In genomic region chr1:52359676-52360594, GRCh38 we compare ENCODE assay signal across 19 cellular contexts. TPM values are rescaled to one million over a fixed set of nuclear protein-coding genes. Genes with fewer than 3 reads are reported as not detected.
A peak's percentile ranks its signal among the peaks of the same experiment; 100 is the strongest.
DNase-seq lines count a peak whose midpoint lies in the region; ATAC-seq, FAIRE-seq and TF ChIP-seq lines count a peak whose summit lies in the region.
"Had no signal": no experiment of that assay in that cellular context is flagged by ENCODE, and none has a peak within 500 bp of the region (broad histone marks: within the 10 kb centered on the region; RNA-seq: fewer than 3 reads in every experiment).

No MANE protein-coding gene starts in this region.

- no peak overlapping the region for H4K5ac ChIP-seq in H1 (ENCODE audit: insufficient read length, low read depth, low read length)

- ATAC-seq in activated CD4-positive, alpha-beta T cell treated with anti-CD3 and anti-CD28 coated beads for 36 hours = no peak
- ATAC-seq: HCT116, Panc1 had no signal

- H3K4me2 ChIP-seq in OCI-LY7 (ENCODE audit: low read length) = no peak overlapping the region
- no peak overlapping the region for H3K4me2 ChIP-seq in H1 (ENCODE audit: insufficient read depth in 1 of 2, low read depth in 2 of 2, low read length in 2 of 2)
- H3K4me2 ChIP-seq in neuronal stem cell (ENCODE audit: insufficient read depth, low read length, poor library complexity, severe bottlenecking) = no peak overlapping the region

- POLR2A ChIA-PET in activated CD4-positive, alpha-beta T cell treated with anti-CD3 and anti-CD28 coated beads, Interleukin-2, amount 10 ng/mL, durations not matched to agents 7 days and 5 days (lab: Charles Lee) = no interaction called here
- POLR2A ChIA-PET in activated CD4-positive, alpha-beta T cell treated with anti-CD3 and anti-CD28 coated beads for 36 hours (lab: Charles Lee) = interaction anchor here (0.6 kb wide), 1 partner anchor 131 kb away, joined by 3 read pairs; no protein-coding TSS in a partner anchor
- POLR2A ChIA-PET in OCI-LY7 (lab: Charles Lee) = no interaction called here
- POLR2A ChIA-PET in H1 (lab: Charles Lee; ENCODE audit: partially characterized antibody) = interaction anchor here (0.6 to 2.4 kb wide), 6 partner anchors 8 to 315 kb away, joined by 3 to 9 read pairs (median 3); no protein-coding TSS in a partner anchor

- H3K18ac ChIP-seq in H1 (ENCODE audit: extremely low read depth, low read length) = no peak overlapping the region
- H3K18ac ChIP-seq in neuronal stem cell (ENCODE audit: low read length) = no peak overlapping the region

- no peak overlapping the region for H3K9ac ChIP-seq in H1 (replicated peaks in 1 of 4; ENCODE audit: extremely low read depth in 1 of 4, low read depth in 3 of 4, low read length in 3 of 4)
- no peak overlapping the region for H3K9ac ChIP-seq in neuronal stem cell (ENCODE audit: low read depth, low read length, poor library complexity)

- H3K27ac ChIP-seq in OCI-LY7 (ENCODE audit: low read depth, low read length, poor library complexity, severe bottlenecking) (no peak overlapping the region), H1 (ENCODE audit: low read depth, low read length) (no peak overlapping the region), neuronal stem cell (replicated peaks; ENCODE audit: low read length) (no peak overlapping the region)
- H3K27ac ChIP-seq: C4-2B had no signal

- H3K14ac ChIP-seq in H1 (ENCODE audit: insufficient read length) = no peak overlapping the region
- H3K14ac ChIP-seq in neuronal stem cell (ENCODE audit: low read length) = peak overlapping the region; percentile 10

- H3K36me3 Mint-ChIP-seq in activated CD4-positive, alpha-beta T cell treated with anti-CD3 and anti-CD28 coated beads, Interleukin-2, amount 10 ng/mL, durations not matched to agents 7 days and 5 days (ENCODE audit: low read depth) = peaks cover 71% of the 10 kb centered on the region
- peaks cover 61% of the 10 kb centered on the region for H3K36me3 Mint-ChIP-seq in activated CD4-positive, alpha-beta T cell treated with anti-CD3 and anti-CD28 coated beads for 36 hours (ENCODE audit: low read depth)

- peaks cover 7% of the 10 kb centered on the region for H3K4me1 ChIP-seq in OCI-LY7 (ENCODE audit: insufficient read depth, low read length, poor library complexity, severe bottlenecking)
- peaks cover 0 to 5% (median 2%) of the 10 kb centered on the region in 4 experiments; a peak in 5 of 7 replicates for H3K4me1 ChIP-seq in H1 (replicated peaks in 1 of 4; ENCODE audit: control insufficient read depth in 3 of 4, insufficient read depth in 4 of 4, low read length in 3 of 4)
- H3K4me1 ChIP-seq in neuronal stem cell (ENCODE audit: control insufficient read depth in 2 of 2, insufficient read depth in 1 of 2, low read depth in 1 of 2, low read length in 2 of 2) = peaks cover 1 to 5% of the 10 kb centered on the region in 2 donors

- FAIRE-seq in H1 (lab: Jason Lieb, UNC) = no peak
- FAIRE-seq: D721Med had no signal

- H3K23me2 ChIP-seq in H1 (ENCODE audit: low read depth, low read length) = peaks cover 1% of the 10 kb centered on the region

- peak in 1 of 2 experiments; percentile 20; a peak in 1 of 4 replicates for TF ChIP-seq RAD21 in H1 (IDR thresholded peaks at IDR 0.05 in 1 of 2, conservative IDR thresholded peaks at IDR 0.05 in 1 of 2; ENCODE audit: low read depth in 2 of 2, low read length in 2 of 2)

- H2BK20ac ChIP-seq in H1 (ENCODE audit: low read length) = no peak overlapping the region

- H4K91ac ChIP-seq in H1 (replicated peaks; ENCODE audit: insufficient read length, low read length) (no peak overlapping the region), neuronal stem cell (ENCODE audit: low read depth, low read length, poor library complexity) (no peak overlapping the region)

- TF ChIP-seq POLR2A in H1 (IDR thresholded peaks at IDR 0.05; ENCODE audit: control extremely low read depth in 1 of 2, low read depth in 2 of 2, low read length in 2 of 2) = no peak

- TF ChIP-seq CTCF in OCI-LY7 (conservative IDR thresholded peaks at IDR 0.05; ENCODE audit: low read length) = peak; percentile 29; the same call in 1 of the 2 replicates
- peak; percentile 4 to 16 (median 13); a peak in 3 of 4 replicates for TF ChIP-seq CTCF in H1 (IDR thresholded peaks at IDR 0.05; ENCODE audit: control extremely low read depth in 1 of 3, insufficient read depth in 1 of 3, low read depth in 1 of 3, low read length in 3 of 3)

- H3K23ac ChIP-seq in H1 (ENCODE audit: insufficient read length) (no peak overlapping the region), neuronal stem cell (ENCODE audit: low read depth, low read length, poor library complexity) (peak overlapping the region; percentile 35)

- no peak overlapping the region for H3K4me3 Mint-ChIP-seq in activated CD4-positive, alpha-beta T cell treated with anti-CD3 and anti-CD28 coated beads, Interleukin-2, amount 10 ng/mL, durations not matched to agents 7 days and 5 days
- H3K4me3 Mint-ChIP-seq in activated CD4-positive, alpha-beta T cell treated with anti-CD3 and anti-CD28 coated beads for 36 hours = no peak overlapping the region

- CTCF ChIA-PET in activated CD4-positive, alpha-beta T cell treated with anti-CD3 and anti-CD28 coated beads, Interleukin-2, amount 10 ng/mL, durations not matched to agents 7 days and 5 days (lab: Charles Lee) = no interaction called here
- CTCF ChIA-PET in activated CD4-positive, alpha-beta T cell treated with anti-CD3 and anti-CD28 coated beads for 36 hours (lab: Charles Lee) = interaction anchor here (0.6 kb wide), 1 partner anchor 46 kb away, joined by 3 read pairs; no protein-coding TSS in a partner anchor
- CTCF ChIA-PET in OCI-LY7 (lab: Charles Lee; ENCODE audit: unreplicated experiment) = no interaction called here
- CTCF ChIA-PET in H1 (lab: Charles Lee; ENCODE audit: partially characterized antibody) = interaction anchor here (0.6 to 2.0 kb wide), 5 partner anchors 9 to 1437 kb away, joined by 3 to 9 read pairs (median 4); no protein-coding TSS in a partner anchor

- peaks cover 6% of the 10 kb centered on the region for H3K79me2 ChIP-seq in OCI-LY7 (ENCODE audit: insufficient read depth, low read depth, low read length)
- H3K79me2 ChIP-seq in H1 (ENCODE audit: control insufficient read depth in 1 of 2, insufficient read depth in 2 of 2, low read length in 2 of 2) = peaks cover 0 to 4% of the 10 kb centered on the region in 2 experiments; a peak in 1 of 4 replicates

- peaks cover 9% of the 10 kb centered on the region; the same call in 1 of the 2 replicates for H3K79me1 ChIP-seq in H1 (ENCODE audit: low read depth, low read length)
- H3K79me1 ChIP-seq in neuronal stem cell (ENCODE audit: low read depth, low read length) = peaks cover 7% of the 10 kb centered on the region

- peaks cover 91% of the 10 kb centered on the region for H3K36me3 ChIP-seq in OCI-LY7 (ENCODE audit: insufficient read depth, low read length)
- H3K36me3 ChIP-seq in H1 (ENCODE audit: control insufficient read depth in 2 of 4, insufficient read depth in 4 of 4, low read length in 3 of 4) = peaks cover 20 to 71% (median 58%) of the 10 kb centered on the region in 4 experiments; a peak in 6 of 8 replicates
- H3K36me3 ChIP-seq in neuronal stem cell (replicated peaks in 1 of 2; ENCODE audit: control insufficient read depth in 2 of 2, insufficient read depth in 2 of 2, low read length in 2 of 2) = peaks cover 74 to 94% of the 10 kb centered on the region in 2 donors

- no peak overlapping the region for H3K56ac ChIP-seq in H1 (replicated peaks; ENCODE audit: insufficient read length, low read depth, low read length)

- H2AK5ac ChIP-seq in H1 (ENCODE audit: low read depth, low read length) (no peak overlapping the region), neuronal stem cell (ENCODE audit: low read depth, low read length) (no peak overlapping the region)

- H2BK5ac ChIP-seq in H1 (ENCODE audit: low read depth, low read length) (no peak overlapping the region), neuronal stem cell (ENCODE audit: low read length) (no peak overlapping the region)

- H2BK12ac ChIP-seq in H1 (ENCODE audit: low read depth, low read length) (no peak overlapping the region), neuronal stem cell (ENCODE audit: low read length) (no peak overlapping the region)

- whole genome bisulfite sequencing in H1 (ENCODE audit: extremely low coverage in 1 of 2, insufficient coverage in 1 of 2, insufficient read length in 1 of 2, insufficient replicate concordance in 2 of 2, low coverage in 1 of 2, low lambda C conversion rate in 2 of 2, missing lambda C conversion rate in 1 of 2), 2 experiments = 94% methylated on average over 24 of the region's 24 CpGs; no CpG with 5 or more reads in 1 of the 2 experiments
- WGBS in neuronal stem cell (ENCODE audit: extremely low coverage in 2 of 2, insufficient read length in 2 of 2, insufficient replicate concordance in 1 of 2), 2 donors = no CpG with 5 or more reads among the region's 24 CpGs

- H4K20me1 ChIP-seq in OCI-LY7 (ENCODE audit: insufficient read depth, low read length) (no peaks in the 10 kb centered on the region), H1 (replicated peaks in 1 of 2; ENCODE audit: control insufficient read depth in 1 of 2, insufficient read depth in 2 of 2, low read length in 2 of 2) (peaks cover 3 to 11% of the 10 kb centered on the region in 2 experiments)

- DNase-seq in activated CD4-positive, alpha-beta T cell treated with anti-CD3 and anti-CD28 coated beads, Interleukin-2, amount 10 ng/mL, durations not matched to agents 7 days and 5 days = no peak
- DNase-seq in activated CD4-positive, alpha-beta T cell treated with anti-CD3 and anti-CD28 coated beads for 36 hours = no peak
- DNase-seq in OCI-LY7 (ENCODE audit: low spot score) (no peak), H1 (ENCODE audit: low read depth in 1 of 2, low spot score in 2 of 2) (no peak), neuronal stem cell (ENCODE audit: low spot score) (no peak), AG20443 (ENCODE audit: low spot score) (no peak), NCI-H2196 treated with DMSO at 0.1 percent for 48 hours (lab: John Stamatoyannopoulos, UW; ENCODE audit: unreplicated experiment) (no peak), activated gamma-delta T cell treated with Interleukin-2 at 50 U/mL for 16 hours (no peak)
- DNase-seq: DMS79, NCI-H1092, NCI-H1436, NCI-H187 treated with DMSO at 0.1 percent for 48 hours, NCI-H226, NCI-H510A treated with DMSO at 0.1 percent for 48 hours, NCI-H748 treated with DMSO at 0.1 percent for 48 hours had no signal

- H3K9me2 ChIP-seq in OCI-LY7 (ENCODE audit: insufficient read depth, low read length) = no peaks in the 10 kb centered on the region

- no peak overlapping the region for H2BK120ac ChIP-seq in H1 (replicated peaks; ENCODE audit: low read depth, low read length)
- H2BK120ac ChIP-seq in neuronal stem cell (ENCODE audit: low read depth, low read length) = no peak overlapping the region

- H3K27me3 ChIP-seq in H1 (replicated peaks in 1 of 4; ENCODE audit: control insufficient read depth in 3 of 4, extremely low read depth in 1 of 4, insufficient read depth in 3 of 4, low read length in 3 of 4) = no peaks in the 10 kb centered on the region
- H3K27me3 ChIP-seq in neuronal stem cell (ENCODE audit: control insufficient read depth in 3 of 3, insufficient read depth in 3 of 3, low read depth in 1 of 3, low read length in 3 of 3) = no peaks in the 10 kb centered on the region

- no peak overlapping the region for H4K8ac ChIP-seq in H1 (ENCODE audit: extremely low read depth, insufficient read depth, low read length)
- H4K8ac ChIP-seq in neuronal stem cell (ENCODE audit: low read depth, low read length) = no peak overlapping the region

- peak overlapping the region; percentile 41 for H3K27ac Mint-ChIP-seq in activated CD4-positive, alpha-beta T cell treated with anti-CD3 and anti-CD28 coated beads, Interleukin-2, amount 10 ng/mL, durations not matched to agents 7 days and 5 days
- no peak overlapping the region for H3K27ac Mint-ChIP-seq in activated CD4-positive, alpha-beta T cell treated with anti-CD3 and anti-CD28 coated beads for 36 hours

- H3K9me3 ChIP-seq in OCI-LY7 (ENCODE audit: low read length) (no peaks in the 10 kb centered on the region), H1 (ENCODE audit: insufficient read depth in 2 of 2, low read depth in 1 of 2, low read length in 1 of 2) (no peaks in the 10 kb centered on the region), neuronal stem cell (replicated peaks in 1 of 2; ENCODE audit: control insufficient read depth in 2 of 2, insufficient read depth in 1 of 2, low read depth in 1 of 2, low read length in 2 of 2) (no peaks in the 10 kb centered on the region)

- H2BK15ac ChIP-seq in H1 (ENCODE audit: low read length) (no peak overlapping the region), neuronal stem cell (ENCODE audit: low read length) (no peak overlapping the region)

- H3K4ac ChIP-seq in H1 (replicated peaks; ENCODE audit: insufficient read length, low read depth, low read length) (no peak overlapping the region), neuronal stem cell (ENCODE audit: low read length) (no peak overlapping the region)

- no peak overlapping the region for H3K4me3 ChIP-seq in OCI-LY7 (ENCODE audit: low read depth, low read length, poor library complexity, severe bottlenecking)
- H3K4me3 ChIP-seq in H1 (ENCODE audit: extremely low read depth in 1 of 4, insufficient read depth in 2 of 4, low read depth in 3 of 4, low read length in 4 of 4) = no peak overlapping the region
- H3K4me3 ChIP-seq in neuronal stem cell (ENCODE audit: low read length in 2 of 2) = no peak overlapping the region

- no peaks in the 10 kb centered on the region for H3K9me3 Mint-ChIP-seq in activated CD4-positive, alpha-beta T cell treated with anti-CD3 and anti-CD28 coated beads, Interleukin-2, amount 10 ng/mL, durations not matched to agents 7 days and 5 days
- H3K9me3 Mint-ChIP-seq in activated CD4-positive, alpha-beta T cell treated with anti-CD3 and anti-CD28 coated beads for 36 hours (ENCODE audit: low read depth) = no peaks in the 10 kb centered on the region

- peaks cover 25% of the 10 kb centered on the region for H3K4me1 Mint-ChIP-seq in activated CD4-positive, alpha-beta T cell treated with anti-CD3 and anti-CD28 coated beads, Interleukin-2, amount 10 ng/mL, durations not matched to agents 7 days and 5 days
- peaks cover 22% of the 10 kb centered on the region for H3K4me1 Mint-ChIP-seq in activated CD4-positive, alpha-beta T cell treated with anti-CD3 and anti-CD28 coated beads for 36 hours

- intact Hi-C loops in activated CD4-positive, alpha-beta T cell treated with anti-CD3 and anti-CD28 coated beads for 36 hours (cut with DNase I, micrococcal nuclease) = loop anchor here in 1 of 2 experiments (10.0 kb wide), 1 partner anchor 835 kb away; the partner anchor contains the start of gene CPT2
- intact Hi-C loops in OCI-LY7 (cut with micrococcal nuclease; ENCODE audit: unreplicated experiment) = no loop called here

- no peak for TF ChIP-seq EP300 in H1 (IDR thresholded peaks at IDR 0.05; ENCODE audit: borderline replicate concordance in 1 of 2, low read depth in 2 of 2, low read length in 2 of 2)

- BruUV-seq in OCI-LY7 (replicated peaks; lab: Mats Ljungman, UMichigan) = no TSS peak

- no peaks in the 10 kb centered on the region for H3K27me3 Mint-ChIP-seq in activated CD4-positive, alpha-beta T cell treated with anti-CD3 and anti-CD28 coated beads, Interleukin-2, amount 10 ng/mL, durations not matched to agents 7 days and 5 days
- H3K27me3 Mint-ChIP-seq in activated CD4-positive, alpha-beta T cell treated with anti-CD3 and anti-CD28 coated beads for 36 hours = no peaks in the 10 kb centered on the region

- H2AFZ ChIP-seq in OCI-LY7 (ENCODE audit: low read length) = no peak overlapping the region
- H2AFZ ChIP-seq in H1 (ENCODE audit: low read length) = no peak overlapping the region
- no peak overlapping the region for H2AFZ ChIP-seq in neuronal stem cell (ENCODE audit: low read length)

RNA-seq across cellular contexts. Expression of gene CC2D1B, which starts 6.1 kb away (rescaled TPM):
- total RNA-seq in activated CD4-positive, alpha-beta T cell treated with anti-CD3 and anti-CD28 coated beads, Interleukin-2, amount 10 ng/mL, durations not matched to agents 7 days and 5 days = 10 to 100 TPM; 58.8 to 60.1 TPM
- 10 to 100 TPM; 22.6 to 25.3 TPM for total RNA-seq in activated CD4-positive, alpha-beta T cell treated with anti-CD3 and anti-CD28 coated beads for 36 hours
- 28.8 and 29.2 TPM in 2 replicates for total RNA-seq in OCI-LY7 (2014; rRNA removed; shearing (Covaris generic))
- total RNA-seq in OCI-LY7 (2022) = 38.1 and 42.5 TPM in 2 replicates
- 13.1 and 13.8 TPM in 2 replicates for total RNA-seq in H1 (2021; fragmentation: NEBNext Ultra II Directional; extraction: Animal tissue kit (Norgen Biotek cat#: 25700))
- 7.4 and 9.2 TPM in 2 replicates for polyA plus RNA-seq in H1 (2011; rRNA removed)
- 8.9 TPM for polyA plus RNA-seq in H1 (2011; cell fraction: cytosol; rRNA removed)
- 38.0 TPM for polyA plus RNA-seq in H1 (2011; cell fraction: nucleus; rRNA removed)
- polyA plus RNA-seq in H1 (2012, experiment 1 of 2) = 9.9 to 14.7 TPM (median 14.0 TPM) in 4 replicates
- polyA plus RNA-seq in H1 (2012, experiment 2 of 2) = 10.1 TPM
- polyA plus RNA-seq in H1 (2013, experiment 1 of 2) = 8.6 TPM
- 7.5 TPM for polyA plus RNA-seq in H1 (2013, experiment 2 of 2)
- 8.8 and 10.7 TPM in 2 replicates for polyA minus RNA-seq in H1 (2011; rRNA and poly(A)+ RNA removed)
- 9.1 TPM for polyA minus RNA-seq in H1 (2011; cell fraction: cytosol; rRNA and poly(A)+ RNA removed)
- 21.8 TPM for polyA minus RNA-seq in H1 (2011; cell fraction: nucleus; rRNA and poly(A)+ RNA removed)
- 6.9 TPM for polyA plus RNA-seq in neuronal stem cell (2013, experiment 1 of 2)
- 7.4 TPM for polyA plus RNA-seq in neuronal stem cell (2013, experiment 2 of 2)

RNA-seq across cellular contexts. Expression of gene ORC1, which starts 44.3 kb away (rescaled TPM):
- total RNA-seq in activated CD4-positive, alpha-beta T cell treated with anti-CD3 and anti-CD28 coated beads, Interleukin-2, amount 10 ng/mL, durations not matched to agents 7 days and 5 days = 10 to 100 TPM; 30.3 to 36.7 TPM
- 10 to 100 TPM; 51.0 to 57.9 TPM for total RNA-seq in activated CD4-positive, alpha-beta T cell treated with anti-CD3 and anti-CD28 coated beads for 36 hours
- total RNA-seq in OCI-LY7 (2014; rRNA removed; shearing (Covaris generic)) = 30.9 and 37.7 TPM in 2 replicates
- 39.0 and 40.4 TPM in 2 replicates for total RNA-seq in OCI-LY7 (2022)
- total RNA-seq in H1 (2021; fragmentation: NEBNext Ultra II Directional; extraction: Animal tissue kit (Norgen Biotek cat#: 25700)) = 49.0 and 49.7 TPM in 2 replicates
- 32.4 and 36.9 TPM in 2 replicates for polyA plus RNA-seq in H1 (2011; rRNA removed)
- 41.1 TPM for polyA plus RNA-seq in H1 (2011; cell fraction: cytosol; rRNA removed)
- polyA plus RNA-seq in H1 (2011; cell fraction: nucleus; rRNA removed) = 42.9 TPM
- 39.1 to 50.4 TPM (median 42.9 TPM) in 4 replicates for polyA plus RNA-seq in H1 (2012, experiment 1 of 2)
- 22.3 TPM for polyA plus RNA-seq in H1 (2012, experiment 2 of 2)
- 28.4 TPM for polyA plus RNA-seq in H1 (2013, experiment 1 of 2)
- polyA plus RNA-seq in H1 (2013, experiment 2 of 2) = 25.2 TPM
- 67.7 and 79.8 TPM in 2 replicates for polyA minus RNA-seq in H1 (2011; rRNA and poly(A)+ RNA removed)
- polyA minus RNA-seq in H1 (2011; cell fraction: cytosol; rRNA and poly(A)+ RNA removed) = 29.1 TPM
- 41.8 TPM for polyA minus RNA-seq in H1 (2011; cell fraction: nucleus; rRNA and poly(A)+ RNA removed)
- 22.5 TPM for polyA plus RNA-seq in neuronal stem cell (2013, experiment 1 of 2)
- 22.8 TPM for polyA plus RNA-seq in neuronal stem cell (2013, experiment 2 of 2)

RNA-seq across cellular contexts. Expression of gene PRPF38A, which starts 44.5 kb away (rescaled TPM):
- total RNA-seq in activated CD4-positive, alpha-beta T cell treated with anti-CD3 and anti-CD28 coated beads, Interleukin-2, amount 10 ng/mL, durations not matched to agents 7 days and 5 days = 100 to 1,000 TPM in 1 of 2 experiments, 10 to 100 TPM in 1; 98.1 to 103 TPM
- total RNA-seq in activated CD4-positive, alpha-beta T cell treated with anti-CD3 and anti-CD28 coated beads for 36 hours = 100 to 1,000 TPM in 1 of 2 experiments, 10 to 100 TPM in 1; 88.9 to 103 TPM
- total RNA-seq in OCI-LY7 (2014; rRNA removed; shearing (Covaris generic)) = 23.6 and 31.8 TPM in 2 replicates
- total RNA-seq in OCI-LY7 (2022) = 82.3 and 83.4 TPM in 2 replicates
- 70.6 and 76.2 TPM in 2 replicates for total RNA-seq in H1 (2021; fragmentation: NEBNext Ultra II Directional; extraction: Animal tissue kit (Norgen Biotek cat#: 25700))
- polyA plus RNA-seq in H1 (2011; rRNA removed) = 25.6 and 25.7 TPM in 2 replicates
- 30.6 TPM for polyA plus RNA-seq in H1 (2011; cell fraction: cytosol; rRNA removed)
- 39.2 TPM for polyA plus RNA-seq in H1 (2011; cell fraction: nucleus; rRNA removed)
- 42.7 to 61.2 TPM (median 51.9 TPM) in 4 replicates for polyA plus RNA-seq in H1 (2012, experiment 1 of 2)
- polyA plus RNA-seq in H1 (2012, experiment 2 of 2) = 6.7 TPM
- polyA plus RNA-seq in H1 (2013, experiment 1 of 2) = 48.1 TPM
- polyA plus RNA-seq in H1 (2013, experiment 2 of 2) = 44.3 TPM
- polyA minus RNA-seq in H1 (2011; rRNA and poly(A)+ RNA removed) = 36.3 and 41.1 TPM in 2 replicates
- polyA minus RNA-seq in H1 (2011; cell fraction: cytosol; rRNA and poly(A)+ RNA removed) = 19.3 TPM
- 57.3 TPM for polyA minus RNA-seq in H1 (2011; cell fraction: nucleus; rRNA and poly(A)+ RNA removed)
- 49.0 TPM for polyA plus RNA-seq in neuronal stem cell (2013, experiment 1 of 2)
- 48.1 TPM for polyA plus RNA-seq in neuronal stem cell (2013, experiment 2 of 2)

Comparison
In these comparisons a context has a peak if more than half of its experiments do, and no peak if none do; other contexts are left out.
1. CTCF ChIA-PET loops: an anchor here in activated CD4-positive, alpha-beta T cell treated with anti-CD3 and anti-CD28 coated beads for 36 hours (0.6 kb wide) and H1 (0.6 to 2.0 kb wide); none called in activated CD4-positive, alpha-beta T cell treated with anti-CD3 and anti-CD28 coated beads, Interleukin-2, amount 10 ng/mL, durations not matched to agents 7 days and 5 days and OCI-LY7.
2. POLR2A ChIA-PET loops: an anchor here in activated CD4-positive, alpha-beta T cell treated with anti-CD3 and anti-CD28 coated beads for 36 hours (0.6 kb wide) and H1 (0.6 to 2.4 kb wide); none called in activated CD4-positive, alpha-beta T cell treated with anti-CD3 and anti-CD28 coated beads, Interleukin-2, amount 10 ng/mL, durations not matched to agents 7 days and 5 days and OCI-LY7.